ENCODE assay signal across 13 cellular contexts in the genomic region with DNA sequence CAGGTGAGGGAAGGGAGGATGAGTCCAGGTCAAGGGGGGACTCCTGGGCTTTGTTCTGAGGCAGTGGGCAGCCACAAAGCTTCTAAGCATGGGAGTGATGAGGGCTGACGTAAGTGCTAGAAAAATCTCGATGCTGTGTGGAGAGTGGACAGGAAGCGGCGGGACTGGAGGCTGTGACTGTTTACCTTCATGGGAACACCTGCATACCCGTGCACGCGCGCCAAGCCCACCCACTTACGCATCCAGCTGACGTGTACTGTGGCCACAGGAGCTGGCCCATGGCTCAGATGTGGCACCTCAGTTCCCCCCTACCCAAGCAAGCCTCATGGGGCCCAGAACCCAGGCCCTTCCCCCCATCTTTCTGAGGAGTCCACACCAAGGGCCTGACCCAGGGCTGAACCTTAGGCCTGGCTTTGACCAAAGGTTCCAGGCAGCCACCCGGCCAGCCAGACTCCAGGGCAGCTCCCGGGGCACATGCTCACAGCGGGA. TPM values are rescaled to one million over a fixed set of nuclear protein-coding genes. Genes with fewer than 3 reads are reported as not detected.
A peak's percentile ranks its signal among the peaks of the same experiment; 100 is the strongest.
DNase-seq lines count a peak whose midpoint lies in the region; ATAC-seq and TF ChIP-seq lines count a peak whose summit lies in the region.
"Had no signal": no experiment of that assay in that cellular context is flagged by ENCODE, and none has a peak within 500 bp of the region (broad histone marks: within the 10 kb centered on the region; RNA-seq: fewer than 3 reads in every experiment).

No MANE protein-coding gene starts in this region.

- H3K27me3 ChIP-seq in RWPE2 (ENCODE audit: insufficient read depth, poor library complexity, severe bottlenecking): no peaks in the 10 kb centered on the region

- H3K9me3 ChIP-seq in RWPE2 (ENCODE audit: severe bottlenecking): no peaks in the 10 kb centered on the region
- H3K9me3 ChIP-seq: psoas muscle had no signal

- no peaks in the 10 kb centered on the region for H3K36me3 ChIP-seq in RWPE2 (ENCODE audit: low read depth)

- TF ChIP-seq CTCF in RWPE2 (IDR thresholded peaks at IDR 0.05; ENCODE audit: poor library complexity, severe bottlenecking) (no peak), fibroblast of pulmonary artery (IDR thresholded peaks at IDR 0.05; ENCODE audit: low read length, missing control alignments) (no peak)

- no peak overlapping the region for H3K27ac ChIP-seq in RWPE2 (ENCODE audit: poor library complexity, severe bottlenecking)
- H3K27ac ChIP-seq: psoas muscle had no signal

- H3K4me3 ChIP-seq in RWPE2 (ENCODE audit: severe bottlenecking) (no peak overlapping the region), fibroblast of pulmonary artery (replicated peaks; ENCODE audit: low read depth, low read length) (no peak overlapping the region)
- H3K4me3 ChIP-seq: psoas muscle had no signal

- ATAC-seq in RWPE2 (ENCODE audit: low read depth) (peak; percentile 24; the same call in 2 of the 3 replicates), esophagus mucosa (no peak), HG03135 (IDR thresholded peaks at IDR 0.05; ENCODE audit: unreplicated experiment) (no peak)
- ATAC-seq: psoas muscle had no signal

- no peaks in the 10 kb centered on the region for H3K4me1 ChIP-seq in RWPE2 (ENCODE audit: insufficient read depth, poor library complexity, severe bottlenecking)
- H3K4me1 ChIP-seq: psoas muscle had no signal

- peak; percentile 57 for DNase-seq in COLO668 (lab: John Stamatoyannopoulos, UW; ENCODE audit: unreplicated experiment)
- no peak for DNase-seq in RWPE2 (ENCODE audit: low spot score)
- peak; percentile 62 for DNase-seq in fibroblast of pulmonary artery (ENCODE audit: low read depth)
- peak; percentile 38 for DNase-seq in mucosa of gallbladder (ENCODE audit: low spot score)
- no peak for DNase-seq in hepatic stellate cell (ENCODE audit: low spot score)
- DNase-seq in stimulated activated CD4-positive, alpha-beta T cell treated with anti-CD3 and anti-CD28 coated beads, Interleukin-1b, Interleukin-23, amount 100 ng/mL, for 48 hours: no peak
- DNase-seq: NCI-H2029 treated with DMSO at 0.1 percent for 48 hours; NCI-H526 treated with DMSO at 0.1 percent for 48 hours; psoas muscle; stimulated activated CD4-positive, alpha-beta T cell treated with anti-CD3 and anti-CD28 coated beads, Interleukin-15, amount 100 ng/mL, for 24 hours; T-helper 2 cell had no signal

RNA-seq across cellular contexts. Expression of gene MYRF, which starts 14.0 kb away (rescaled TPM):
- total RNA-seq in mucosa of gallbladder: 320 TPM
- 0.88 TPM for total RNA-seq in esophagus mucosa

RNA-seq across cellular contexts. Expression of gene TMEM258, which starts 26.0 kb away (rescaled TPM):
- total RNA-seq in mucosa of gallbladder (116 TPM), esophagus mucosa (90.9 TPM)

RNA-seq across cellular contexts. Expression of gene FEN1, which starts 26.3 kb away (rescaled TPM):
- total RNA-seq in mucosa of gallbladder: 7.7 TPM
- total RNA-seq in esophagus mucosa: 18.7 TPM

RNA-seq across cellular contexts. Expression of gene FADS1, which starts 50.4 kb away (rescaled TPM):
- total RNA-seq in mucosa of gallbladder (23.4 TPM), esophagus mucosa (7.5 TPM)

Comparison
In these comparisons a context has a peak if more than half of its experiments do, and no peak if none do; other contexts are left out.
1. DNase-seq: peak in COLO668 (single experiment), fibroblast of pulmonary artery (single experiment) and mucosa of gallbladder (single experiment); none in RWPE2 (single experiment), hepatic stellate cell (single experiment) and stimulated activated CD4-positive, alpha-beta T cell treated with anti-CD3 and anti-CD28 coated beads, Interleukin-1b, Interleukin-23, amount 100 ng/mL, for 48 hours (single experiment).
2. RNA of gene MYRF, which starts 14.0 kb away (total RNA-seq): 320 TPM in mucosa of gallbladder (single experiment); 0.88 TPM in esophagus mucosa (single experiment); every median in the first group is over 100 times any median in the second.